In genomic region chr11:113875414-113876073, GRCh38 we compare ENCODE assay signal across 8 cellular contexts. TPM values are rescaled to one million over a fixed set of nuclear protein-coding genes. Genes with fewer than 3 reads are reported as not detected.
DNase-seq lines count a peak whose midpoint lies in the region; ATAC-seq and TF ChIP-seq lines count a peak whose summit lies in the region.

A gene with protein sequence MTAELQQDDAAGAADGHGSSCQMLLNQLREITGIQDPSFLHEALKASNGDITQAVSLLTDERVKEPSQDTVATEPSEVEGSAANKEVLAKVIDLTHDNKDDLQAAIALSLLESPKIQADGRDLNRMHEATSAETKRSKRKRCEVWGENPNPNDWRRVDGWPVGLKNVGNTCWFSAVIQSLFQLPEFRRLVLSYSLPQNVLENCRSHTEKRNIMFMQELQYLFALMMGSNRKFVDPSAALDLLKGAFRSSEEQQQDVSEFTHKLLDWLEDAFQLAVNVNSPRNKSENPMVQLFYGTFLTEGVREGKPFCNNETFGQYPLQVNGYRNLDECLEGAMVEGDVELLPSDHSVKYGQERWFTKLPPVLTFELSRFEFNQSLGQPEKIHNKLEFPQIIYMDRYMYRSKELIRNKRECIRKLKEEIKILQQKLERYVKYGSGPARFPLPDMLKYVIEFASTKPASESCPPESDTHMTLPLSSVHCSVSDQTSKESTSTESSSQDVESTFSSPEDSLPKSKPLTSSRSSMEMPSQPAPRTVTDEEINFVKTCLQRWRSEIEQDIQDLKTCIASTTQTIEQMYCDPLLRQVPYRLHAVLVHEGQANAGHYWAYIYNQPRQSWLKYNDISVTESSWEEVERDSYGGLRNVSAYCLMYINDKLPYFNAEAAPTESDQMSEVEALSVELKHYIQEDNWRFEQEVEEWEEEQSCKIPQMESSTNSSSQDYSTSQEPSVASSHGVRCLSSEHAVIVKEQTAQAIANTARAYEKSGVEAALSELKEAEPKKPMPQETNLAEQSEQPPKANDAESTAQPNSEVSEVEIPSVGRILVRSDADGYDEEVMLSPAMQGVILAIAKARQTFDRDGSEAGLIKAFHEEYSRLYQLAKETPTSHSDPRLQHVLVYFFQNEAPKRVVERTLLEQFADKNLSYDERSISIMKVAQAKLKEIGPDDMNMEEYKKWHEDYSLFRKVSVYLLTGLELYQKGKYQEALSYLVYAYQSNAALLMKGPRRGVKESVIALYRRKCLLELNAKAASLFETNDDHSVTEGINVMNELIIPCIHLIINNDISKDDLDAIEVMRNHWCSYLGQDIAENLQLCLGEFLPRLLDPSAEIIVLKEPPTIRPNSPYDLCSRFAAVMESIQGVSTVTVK (minus strand): TSS chr11:113875572. CDS start chr11:113875501, 71 bp downstream.

- peak within 1 kb of the TSS; percentile 90 for H3K4ac ChIP-seq in IMR-90 (ENCODE audit: low read depth, low read length)

- TF ChIP-seq RAD21 in IMR-90 (IDR thresholded peaks at IDR 0.05; ENCODE audit: low read length): no peak

- no peaks in the 10 kb centered on the region for H4K20me1 ChIP-seq in IMR-90 (ENCODE audit: insufficient read depth, low read length)

- peak within 1 kb of the TSS; percentile 93 for H3K27ac ChIP-seq in IMR-90 (ENCODE audit: insufficient read depth, low read length)
- H3K27ac ChIP-seq in mucosa of rectum (ENCODE audit: low read depth in 2 of 2, low read length in 2 of 2): peak within 1 kb of the TSS; percentile 80 to 90

- H3K56ac ChIP-seq in IMR-90 (ENCODE audit: extremely low read depth, insufficient read depth, low read length): peak within 1 kb of the TSS; percentile 73; the same call in 1 of the 2 replicates

- CTCF ChIA-PET in IMR-90 (lab: Yijun Ruan, JAX): interaction anchor here (0.6 kb wide), 1 partner anchor 101 kb away, joined by 3 read pairs; no protein-coding TSS in a partner anchor

- H3K9me1 ChIP-seq in IMR-90 (ENCODE audit: insufficient read depth, low read length): no peaks in the 10 kb centered on the region

- H3K4me3 ChIP-seq in IMR-90 (ENCODE audit: insufficient read depth, low read depth, low read length) (peak within 1 kb of the TSS; percentile 69), epithelial cell of proximal tubule (ENCODE audit: low read depth, low read length) (peak within 1 kb of the TSS; percentile 87), mucosa of rectum (ENCODE audit: low read length in 2 of 2) (peak within 1 kb of the TSS; percentile 79 to 82)

- ATAC-seq in GM21529 (IDR thresholded peaks at IDR 0.05; ENCODE audit: unreplicated experiment): peak; percentile 78
- ATAC-seq in IMR-90 (ENCODE audit: low read depth): peak; percentile 97

- in situ Hi-C loops in IMR-90 (cut with MboI; ENCODE audit: low sequenced_read_pairs): no loop called here

- TF ChIP-seq CTCF in IMR-90 (conservative IDR thresholded peaks at IDR 0.05; ENCODE audit: low read depth, low read length) (no peak), epithelial cell of proximal tubule (conservative IDR thresholded peaks at IDR 0.05; ENCODE audit: low read depth, low read length) (no peak)

- H3K23ac ChIP-seq in IMR-90 (ENCODE audit: low read depth, low read length): peak within 1 kb of the TSS; percentile 93

- intact Hi-C loops in IMR-90 (cut with micrococcal nuclease): loop anchor here (10.0 kb wide), 2 partner anchors 289 to 1571 kb away; no protein-coding TSS in a partner anchor

- H2AK5ac ChIP-seq in IMR-90 (ENCODE audit: low read depth, low read length): peak within 1 kb of the TSS; percentile 43; the same call in 1 of the 2 replicates

- peaks cover 4% of the 10 kb centered on the region; the same call in 1 of the 2 replicates for H3K4me1 ChIP-seq in IMR-90 (ENCODE audit: control insufficient read depth, insufficient read depth, low read length)
- peaks cover 0 to 6% of the 10 kb centered on the region in 2 donors for H3K4me1 ChIP-seq in mucosa of rectum (ENCODE audit: control insufficient read depth in 2 of 2, insufficient read depth in 2 of 2, low read length in 2 of 2)

- TF ChIP-seq POLR2A in IMR-90 (IDR thresholded peaks at IDR 0.05; ENCODE audit: low read depth, low read length): peak; percentile 93

- H3K9me3 ChIP-seq in IMR-90 (ENCODE audit: control insufficient read depth, insufficient read depth, low read length) (no peaks in the 10 kb centered on the region), mucosa of rectum (ENCODE audit: control insufficient read depth in 2 of 2, low read length in 2 of 2) (no peaks in the 10 kb centered on the region)

- H4K8ac ChIP-seq in IMR-90 (ENCODE audit: low read depth in 2 of 2, low read length in 2 of 2): peak within 1 kb of the TSS; percentile 94 to 97

- H3K4me2 ChIP-seq in IMR-90 (ENCODE audit: low read depth, low read length): peak within 1 kb of the TSS; percentile 98

- 1% methylated on average over 18 of the region's 74 CpGs; no CpG with 5 or more reads in 1 of the 2 experiments for WGBS in IMR-90 (ENCODE audit: extremely low coverage in 2 of 2, insufficient read length in 1 of 2), 2 experiments

- POLR2A ChIA-PET in IMR-90 (lab: Charles Lee; ENCODE audit: unreplicated experiment): interaction anchor here (0.7 kb wide), 1 partner anchor 191 kb away, joined by 3 read pairs; no protein-coding TSS in a partner anchor

- DNase-seq in DMS153 (lab: John Stamatoyannopoulos, UW): peak; percentile 86
- DNase-seq in IMR-90: peak; percentile 95
- peak; percentile 42 for DNase-seq in OCI-M2 (lab: John Stamatoyannopoulos, UW; ENCODE audit: unreplicated experiment)
- DNase-seq in activated T-cell treated with anti-CD3 and anti-CD28 coated beads, Interleukin-2, amount 50 U/mL, for 1 hour: peak; percentile 82
- peak; percentile 39 for DNase-seq in epithelial cell of proximal tubule (ENCODE audit: low read depth)
- DNase-seq in stimulated activated CD8-positive, alpha-beta memory T cell treated with anti-CD3 and anti-CD28 coated beads, Interleukin-4, amount 100 ng/mL, for 4 hours (ENCODE audit: low read depth in 2 of 2, low spot score in 1 of 2): peak; percentile 40 to 64

- peak within 1 kb of the TSS; percentile 91 for H3K9ac ChIP-seq in IMR-90 (ENCODE audit: low read depth, low read length)
- peak within 1 kb of the TSS; percentile 80 to 82 for H3K9ac ChIP-seq in mucosa of rectum (ENCODE audit: low read depth in 1 of 2, low read length in 2 of 2)

- H2BK5ac ChIP-seq in IMR-90 (ENCODE audit: low read depth, low read length, poor library complexity, severe bottlenecking): peak within 1 kb of the TSS; percentile 94

- no TSS peak for BruUV-seq in IMR-90 (replicated peaks; lab: Mats Ljungman, UMichigan)

- peak within 1 kb of the TSS; percentile 73; the same call in 1 of the 2 replicates for H4K91ac ChIP-seq in IMR-90 (ENCODE audit: insufficient read depth, low read depth, low read length)

- H3K14ac ChIP-seq in IMR-90 (replicated peaks; ENCODE audit: low read depth, low read length): peak within 1 kb of the TSS; percentile 98

- H3K18ac ChIP-seq in IMR-90 (ENCODE audit: low read depth, low read length): peak within 1 kb of the TSS; percentile 95

- peak within 1 kb of the TSS; percentile 24; the same call in 1 of the 2 replicates for H2BK20ac ChIP-seq in IMR-90 (ENCODE audit: low read depth, low read length)

- dilution Hi-C loops in IMR-90 (cut with HindIII; ENCODE audit: low sequenced_read_pairs, unreplicated experiment): no loop called here

- H4K5ac ChIP-seq in IMR-90 (ENCODE audit: low read depth, low read length): peak within 1 kb of the TSS; percentile 100

- H3K27me3 ChIP-seq in IMR-90 (ENCODE audit: control insufficient read depth, insufficient read depth, low read length) (no peaks in the 10 kb centered on the region), mucosa of rectum (ENCODE audit: control insufficient read depth in 2 of 2, insufficient read depth in 2 of 2, low read length in 2 of 2) (no peaks in the 10 kb centered on the region)

- H2BK120ac ChIP-seq in IMR-90 (ENCODE audit: low read depth, low read length): peak within 1 kb of the TSS; percentile 81

- peak within 1 kb of the TSS; percentile 53; the same call in 2 of the 3 replicates for H2BK15ac ChIP-seq in IMR-90 (ENCODE audit: low read depth, low read length)

- H2AFZ ChIP-seq in IMR-90 (replicated peaks; ENCODE audit: low read length, poor library complexity): peak within 1 kb of the TSS; percentile 99

- H3K36me3 ChIP-seq in IMR-90 (ENCODE audit: control insufficient read depth, insufficient read depth, low read length) (no peaks in the 10 kb centered on the region), mucosa of rectum (ENCODE audit: control insufficient read depth in 2 of 2, insufficient read depth in 2 of 2, low read length in 2 of 2) (no peaks in the 10 kb centered on the region)

- H2AK9ac ChIP-seq in IMR-90 (replicated peaks; ENCODE audit: low read depth, low read length, poor library complexity): peak within 1 kb of the TSS; percentile 88

- H3K79me1 ChIP-seq in IMR-90 (ENCODE audit: low read depth in 1 of 2, low read length in 2 of 2): peaks cover 4 to 19% of the 10 kb centered on the region in 2 experiments; a peak in 2 of 4 replicates

TF ChIP-seq in IMR-90, 13 proteins besides CTCF, POLR2A, EP300 and RAD21:
- TF ChIP-seq CEBPB (IDR thresholded peaks at IDR 0.05; ENCODE audit: low read depth, low read length) (no peak), MAZ (IDR thresholded peaks at IDR 0.05; ENCODE audit: borderline replicate concordance, low read depth, low read length) (peak; percentile 75; the same call in 1 of the 2 replicates), BHLHE40 (IDR thresholded peaks at IDR 0.05; ENCODE audit: low read depth, low read length) (peak; percentile 88), FOS (IDR thresholded peaks at IDR 0.05; ENCODE audit: low read depth, low read length) (0 out of 2 replicates have a peak, but pooled peaks have one; percentile 32), RFX5 (IDR thresholded peaks at IDR 0.05; ENCODE audit: low read depth, low read length) (no peak), USF2 (IDR thresholded peaks at IDR 0.05; ENCODE audit: low read depth, low read length) (peak; percentile 98), MXI1 (IDR thresholded peaks at IDR 0.05; ENCODE audit: borderline replicate concordance, low read depth, low read length) (peak; percentile 27; the same call in 1 of the 2 replicates), NFE2L2 (IDR thresholded peaks at IDR 0.05; ENCODE audit: low read depth, low read length) (no peak)
TF ChIP-seq in IMR-90: peak in this region for 5.

RNA-seq across cellular contexts. Expression of the gene that starts here (rescaled TPM):
- 24.7 and 36.0 TPM in 2 replicates for total RNA-seq in IMR-90 (2012; rRNA removed)
- polyA plus RNA-seq in IMR-90 (2012; rRNA removed): 14.5 and 17.0 TPM in 2 replicates
- 5.7 and 9.8 TPM in 2 replicates for polyA plus RNA-seq in IMR-90 (2012; cell fraction: cytosol; rRNA removed)
- 6.3 and 25.3 TPM in 2 replicates for polyA plus RNA-seq in IMR-90 (2012; cell fraction: nucleus; rRNA removed; ENCODE audit: low replicate concordance)
- 11.6 and 23.4 TPM in 2 replicates for total RNA-seq in epithelial cell of proximal tubule

Comparison
In these comparisons a context has a peak if more than half of its experiments do, and no peak if none do; other contexts are left out.
1. Peak in every context shown above with its lines: DNase-seq, ATAC-seq, H3K4me3 ChIP-seq and H3K27ac ChIP-seq.
2. DNase-seq: peak in every context shown above with its lines; median percentile 95 in IMR-90; 86 in DMS153; 82 in activated T-cell treated with anti-CD3 and anti-CD28 coated beads, Interleukin-2, amount 50 U/mL, for 1 hour; 52 in stimulated activated CD8-positive, alpha-beta memory T cell treated with anti-CD3 and anti-CD28 coated beads, Interleukin-4, amount 100 ng/mL, for 4 hours; 42 in OCI-M2; 39 in epithelial cell of proximal tubule.